In the genomic region with DNA sequence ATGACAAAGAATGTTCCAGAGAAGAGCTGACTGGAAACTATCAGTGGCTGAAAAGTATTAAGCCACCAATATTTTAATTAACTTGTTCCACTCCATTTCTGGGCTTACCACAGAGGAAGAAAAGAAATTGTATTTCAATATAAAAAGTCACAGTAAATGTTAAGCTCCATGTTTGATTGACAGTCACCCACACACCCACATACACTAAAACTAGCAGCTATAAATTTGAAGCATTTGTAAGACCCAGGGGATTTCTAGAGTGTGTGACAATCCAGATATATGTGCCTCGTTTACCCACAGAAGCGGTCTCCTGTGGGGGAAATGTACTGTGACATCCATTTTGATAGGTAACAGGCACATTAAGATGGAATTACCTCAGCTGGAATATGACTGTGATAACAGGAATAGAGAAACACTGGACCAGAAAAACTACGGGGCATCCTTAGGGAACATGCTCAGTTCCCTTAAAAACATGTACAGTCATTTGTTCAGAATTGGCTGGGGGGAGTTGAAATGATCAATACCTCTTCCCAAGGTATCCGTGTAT, we compare ENCODE assay signal across 24 cellular contexts. TPM values are rescaled to one million over a fixed set of nuclear protein-coding genes. Genes with fewer than 3 reads are reported as not detected.
DNase-seq lines count a peak whose midpoint lies in the region; ATAC-seq, FAIRE-seq and TF ChIP-seq lines count a peak whose summit lies in the region.
"Had no signal": no experiment of that assay in that cellular context is flagged by ENCODE, and none has a peak within 500 bp of the region (broad histone marks: within the 10 kb centered on the region; RNA-seq: fewer than 3 reads in every experiment).

No MANE protein-coding gene starts in this region.

- H3K9ac ChIP-seq in BLaER1 (no peak overlapping the region), GM12878 (ENCODE audit: control insufficient read depth, insufficient read depth, low read length) (no peak overlapping the region)

- H3K27me3 Mint-ChIP-seq in natural killer cell (ENCODE audit: low read depth in 2 of 2) = no peaks in the 10 kb centered on the region
- H3K27me3 Mint-ChIP-seq in immature natural killer cell (ENCODE audit: low read depth in 3 of 3) = peaks cover 2 to 4% (median 4%) of the 10 kb centered on the region in 3 donors
- H3K27me3 Mint-ChIP-seq: T-cell had no signal

- H3K27me3 ChIP-seq in BLaER1 (no peaks in the 10 kb centered on the region), GM12878 (replicated peaks in 1 of 2; ENCODE audit: control insufficient read depth in 2 of 2, insufficient read depth in 2 of 2, low read length in 1 of 2) (no peaks in the 10 kb centered on the region; a peak in 1 of 4 replicates), left ventricle myocardium inferior (ENCODE audit: low read depth) (no peaks in the 10 kb centered on the region), upper lobe of right lung (no peaks in the 10 kb centered on the region)

- H3K27ac Mint-ChIP-seq in natural killer cell = peak overlapping the region; percentile 73 to 77
- peak overlapping the region in 2 of 6 donors; percentile 21 to 59 for H3K27ac Mint-ChIP-seq in immature natural killer cell
- H3K27ac Mint-ChIP-seq: HFFc6, T-cell had no signal

- TF ChIP-seq CTCF in GM12878 (IDR thresholded peaks at IDR 0.05 in 2 of 3, conservative IDR thresholded peaks at IDR 0.05 in 1 of 3; ENCODE audit: control insufficient read depth in 2 of 3, extremely low read depth in 1 of 3, insufficient read depth in 1 of 3, low read depth in 3 of 3, low read length in 3 of 3) = no peak
- no peak for TF ChIP-seq CTCF in natural killer cell (IDR thresholded peaks at IDR 0.05)
- TF ChIP-seq CTCF in left ventricle myocardium inferior (IDR thresholded peaks at IDR 0.05; ENCODE audit: borderline replicate concordance) = no peak
- TF ChIP-seq CTCF in upper lobe of right lung (IDR thresholded peaks at IDR 0.05) = no peak

- in situ Hi-C loops in GM12878 (cut with MboI) = no loop called here

- H3K36me3 ChIP-seq in BLaER1 (no peaks in the 10 kb centered on the region), GM12878 (ENCODE audit: control insufficient read depth in 2 of 2, insufficient read depth in 2 of 2, low read length in 1 of 2) (no peaks in the 10 kb centered on the region), left ventricle myocardium inferior (no peaks in the 10 kb centered on the region), upper lobe of right lung (no peaks in the 10 kb centered on the region)

- intact Hi-C loops in GM12878 (cut with micrococcal nuclease; ENCODE audit: unreplicated experiment) (no loop called here), natural killer cell (cut with micrococcal nuclease) (no loop called here), left ventricle myocardium inferior (cut with micrococcal nuclease) (no loop called here), upper lobe of right lung (cut with DNase I) (no loop called here)

- H3K4me1 ChIP-seq in BLaER1 (peaks cover 62% of the 10 kb centered on the region), GM12878 (ENCODE audit: control insufficient read depth, insufficient read depth, low read length) (no peaks in the 10 kb centered on the region), left ventricle myocardium inferior (peaks cover 2% of the 10 kb centered on the region), upper lobe of right lung (peaks cover 30% of the 10 kb centered on the region)
- H3K4me1 ChIP-seq: A549 had no signal

- RAD21 ChIA-PET in GM12878 (lab: Charles Lee; ENCODE audit: unreplicated experiment) = no interaction called here

- H3K27ac ChIP-seq in BLaER1 (no peak overlapping the region), GM12878 (ENCODE audit: control insufficient read depth, insufficient read depth) (no peak overlapping the region), left ventricle myocardium inferior (replicated peaks) (no peak overlapping the region), upper lobe of right lung (no peak overlapping the region)
- H3K27ac ChIP-seq: A549 had no signal

- H4K20me1 ChIP-seq in BLaER1 = no peaks in the 10 kb centered on the region
- no peaks in the 10 kb centered on the region for H4K20me1 ChIP-seq in GM12878 (ENCODE audit: control insufficient read depth, insufficient read depth)

- BruUV-seq in GM12878 (replicated peaks; lab: Mats Ljungman, UMichigan) = no TSS peak

- H3K79me2 ChIP-seq in GM12878 (ENCODE audit: control insufficient read depth, insufficient read depth, low read length) = no peaks in the 10 kb centered on the region

- no peak for DNase-seq in HEK293T (ENCODE audit: extremely low spot score)
- no peak for DNase-seq in GM12878 (ENCODE audit: low read depth, low spot score)
- DNase-seq in natural killer cell = no peak
- no peak for DNase-seq in immature natural killer cell
- DNase-seq in left ventricle myocardium inferior = no peak
- DNase-seq in upper lobe of right lung = no peak
- DNase-seq: Calu3, DMS79 treated with DMSO at 0.1 percent for 48 hours, GF-D8, HFFc6, KBM-7, NCI-H1048, NCI-H1436, NCI-H2029, NCI-H526 treated with DMSO at 0.1 percent for 48 hours, Right ventricle myocardium superior, RPMI8226, T-cell had no signal

- CTCF ChIA-PET in HEK293T (lab: Yijun Ruan, JAX) (no interaction called here), GM12878 (lab: Yijun Ruan, JAX) (interaction anchor here (0.7 to 1.2 kb wide), 3 partner anchors 13 to 339 kb away, joined by 3 read pairs; no protein-coding TSS in a partner anchor)

- WGBS in GM12878 (ENCODE audit: insufficient coverage, insufficient replicate concordance, low lambda C conversion rate, missing lambda C conversion rate) = 65% methylated on average over 4 of the region's 4 CpGs

- POLR2A ChIA-PET in HEK293T (lab: Yijun Ruan, JAX) = no interaction called here
- POLR2A ChIA-PET in GM12878 (lab: Charles Lee) = no interaction called here

- H3K9me3 Mint-ChIP-seq in natural killer cell (no peaks in the 10 kb centered on the region), immature natural killer cell (no peaks in the 10 kb centered on the region)
- H3K9me3 Mint-ChIP-seq: T-cell had no signal

- H2AFZ ChIP-seq in GM12878 (ENCODE audit: control insufficient read depth, low read depth, low read length) = no peak overlapping the region

- H3K36me3 Mint-ChIP-seq in natural killer cell (no peaks in the 10 kb centered on the region), immature natural killer cell (no peaks in the 10 kb centered on the region)
- H3K36me3 Mint-ChIP-seq: T-cell had no signal

- H3K9me3 ChIP-seq in BLaER1 (no peaks in the 10 kb centered on the region), GM12878 (replicated peaks; ENCODE audit: control insufficient read depth, insufficient read depth, low read length) (no peaks in the 10 kb centered on the region), left ventricle myocardium inferior (replicated peaks) (no peaks in the 10 kb centered on the region), upper lobe of right lung (no peaks in the 10 kb centered on the region)
- H3K9me3 ChIP-seq: A549 had no signal

- H3K4me2 ChIP-seq in BLaER1 = peak overlapping the region; percentile 5; the same call in 1 of the 2 replicates
- H3K4me2 ChIP-seq in GM12878 (ENCODE audit: control insufficient read depth, insufficient read depth) = no peak overlapping the region
- H3K4me2 ChIP-seq: A549 had no signal

- TF ChIP-seq EP300 in GM12878 (IDR thresholded peaks at IDR 0.05; ENCODE audit: borderline replicate concordance in 1 of 2, control insufficient read depth in 1 of 2, low read depth in 2 of 2, low read length in 2 of 2) = no peak

- no peak for TF ChIP-seq RAD21 in GM12878 (IDR thresholded peaks at IDR 0.05; ENCODE audit: insufficient read depth, low read depth, low read length)

- no peak for TF ChIP-seq POLR2A in GM12878 (IDR thresholded peaks at IDR 0.05; ENCODE audit: low read depth, low read length)

- H3K4me3 ChIP-seq in BLaER1 = no peak overlapping the region
- no peak overlapping the region for H3K4me3 ChIP-seq in GM12878
- no peak overlapping the region for H3K4me3 ChIP-seq in left ventricle myocardium inferior
- H3K4me3 ChIP-seq in upper lobe of right lung = no peak overlapping the region
- H3K4me3 ChIP-seq: A549 had no signal

- ATAC-seq in GM12878 (no peak), natural killer cell (no peak), upper lobe of right lung (no peak)
- ATAC-seq: A549, T-cell had no signal

- SMC1A ChIA-PET in GM12878 (lab: Charles Lee; ENCODE audit: uncharacterized antibody, unreplicated experiment) = interaction anchor here (1.0 to 1.6 kb wide), 2 partner anchors 9 to 334 kb away, joined by 3 to 4 read pairs; no protein-coding TSS in a partner anchor

- H3K4me1 Mint-ChIP-seq in natural killer cell (peaks cover 31 to 41% of the 10 kb centered on the region in 2 donors), immature natural killer cell (peaks cover 32 to 46% of the 10 kb centered on the region in 2 donors)

- H3K4me3 Mint-ChIP-seq in natural killer cell = no peak overlapping the region
- H3K4me3 Mint-ChIP-seq in immature natural killer cell = no peak overlapping the region
- H3K4me3 Mint-ChIP-seq: HFFc6, T-cell had no signal

- no peak for FAIRE-seq in GM12878 (lab: Jason Lieb, UNC)
- FAIRE-seq: A549, GM12892, GM19239, H54, HTR-8/SVneo had no signal

RNA-seq across cellular contexts. Expression of a gene that starts 39.0 kb away (rescaled TPM):
- 0.23 and 0.76 TPM in 2 replicates for total RNA-seq in GM12878 (2013; cell fraction: nucleolus; rRNA removed)
- 0.06 TPM in 1 of 2 replicates, not detected in the other for total RNA-seq in GM12878 (2014; rRNA removed)
- total RNA-seq in GM12878 (2014; rRNA removed; fragmentation: Illumina TruSeq; extraction: Trizol) = 0.13 and 0.18 TPM in 2 replicates
- 0.15 and 0.19 TPM in 2 replicates for total RNA-seq in GM12878 (2021)
- polyA plus RNA-seq in GM12878 (2011; ENCODE audit: low read depth) = not detected
- 0.09 and 0.10 TPM in 2 replicates for polyA plus RNA-seq in GM12878 (2011; rRNA removed)
- polyA plus RNA-seq in GM12878 (2011; cell fraction: cytosol; rRNA removed) = 0.03 and 0.10 TPM in 2 replicates
- polyA plus RNA-seq in GM12878 (2011; cell fraction: nucleus; rRNA removed) = 0.06 TPM in 1 of 2 replicates, not detected in the other
- 0.15 and 0.20 TPM in 2 replicates for polyA plus RNA-seq in GM12878 (2012)
- polyA plus RNA-seq in GM12878 (2014; fragmentation: Illumina TruSeq; extraction: Trizol) = 0.03 and 0.27 TPM in 2 replicates
- polyA plus RNA-seq in GM12878 (2014; fragmentation: Nextera tagmentation; extraction: Ambion mirVana) = not detected
- polyA plus RNA-seq in GM12878 (2014; rRNA removed) = 0.06 TPM in 1 of 2 replicates, not detected in the other
- polyA plus RNA-seq in GM12878 (2016; fragmentation: Nextera tagmentation; extraction: Ambion mirVana) = under 1 TPM; 0.10 to 0.24 TPM
- polyA minus RNA-seq in GM12878 (2011; rRNA and poly(A)+ RNA removed) = 0.21 and 0.29 TPM in 2 replicates
- polyA minus RNA-seq in GM12878 (2011; cell fraction: cytosol; rRNA and poly(A)+ RNA removed) = not detected in 2 replicates
- polyA minus RNA-seq in GM12878 (2011; cell fraction: nucleus; rRNA and poly(A)+ RNA removed) = 0.12 and 0.29 TPM in 2 replicates
- 100 to 1,000 TPM in 1 of 3 donors, 10 to 100 TPM in 2; 42.9 to 106 (median 90.8) TPM for total RNA-seq in natural killer cell
- 10 to 100 TPM in 1 of 3 donors, 1 to 10 TPM in 2; 5.9 to 11.2 (median 7.3) TPM for polyA plus RNA-seq in immature natural killer cell
- 4.3 TPM for total RNA-seq in left ventricle myocardium inferior
- total RNA-seq in upper lobe of right lung = 45.1 TPM
- total RNA-seq: HFFc6 had no signal
